In the genomic region with DNA sequence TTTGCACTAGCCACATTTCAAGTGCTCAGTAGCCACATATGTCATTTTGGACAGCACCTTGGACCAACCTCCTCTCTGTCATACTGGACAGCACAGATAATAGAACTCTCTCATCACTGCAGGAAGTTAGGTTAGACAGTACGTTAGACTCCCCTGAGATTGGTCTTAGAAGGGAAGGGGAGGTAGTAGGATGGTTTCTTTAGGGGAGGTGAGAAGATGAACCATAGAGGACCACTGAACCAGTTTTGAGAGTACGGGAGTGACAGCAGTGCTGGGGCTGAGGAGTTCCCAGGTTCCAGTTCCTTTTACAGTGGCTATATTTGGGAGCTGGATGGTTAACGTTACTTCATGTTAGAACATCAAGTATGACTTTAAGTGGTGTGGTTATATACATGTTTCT, we compare ENCODE assay signal across 12 cellular contexts. TPM values are rescaled to one million over a fixed set of nuclear protein-coding genes. Genes with fewer than 3 reads are reported as not detected.
DNase-seq lines count a peak whose midpoint lies in the region; ATAC-seq and TF ChIP-seq lines count a peak whose summit lies in the region.
"Had no signal": no experiment of that assay in that cellular context is flagged by ENCODE, and none has a peak within 500 bp of the region (broad histone marks: within the 10 kb centered on the region; RNA-seq: fewer than 3 reads in every experiment).

No MANE protein-coding gene starts in this region.

- DNase-seq in GM06990 (ENCODE audit: extremely low read depth, insufficient read length) (peak; percentile 35), activated B cell treated with CpG ODN at 0.5 μM for 24 hours (no peak), prostate gland (ENCODE audit: low spot score) (no peak), GM19238 (ENCODE audit: insufficient read length, low spot score) (no peak), mucosa of descending colon (no peak)
- DNase-seq: cortex of kidney, NCI-H82 had no signal

- H3K4me1 ChIP-seq in prostate gland (replicated peaks): peaks cover 2% of the 10 kb centered on the region
- peaks cover 3% of the 10 kb centered on the region for H3K4me1 ChIP-seq in mucosa of descending colon (ENCODE audit: low read depth)

- POLR2A ChIA-PET in activated B cell treated with CpG ODN at 0.5 μM for 24 hours (lab: Charles Lee): interaction anchor here (1.0 to 1.7 kb wide), 4 partner anchors 8 to 87 kb away, joined by 3 to 5 read pairs (median 4); a partner anchor contains a TSS

- no peak for TF ChIP-seq POLR2A in prostate gland (IDR thresholded peaks at IDR 0.05)

- H3K36me3 ChIP-seq in GM06990 (ENCODE audit: control insufficient read depth, insufficient read depth, low read length) (no peaks in the 10 kb centered on the region), prostate gland (no peaks in the 10 kb centered on the region), mucosa of descending colon (ENCODE audit: low read depth) (no peaks in the 10 kb centered on the region)

- intact Hi-C loops in activated B cell treated with CpG ODN at 0.5 μM for 24 hours (cut with micrococcal nuclease): no loop called here
- intact Hi-C loops in prostate gland (cut with DNase I): no loop called here
- intact Hi-C loops in mucosa of descending colon (cut with DNase I, micrococcal nuclease): no loop called here

- TF ChIP-seq CTCF in GM06990 (IDR thresholded peaks at IDR 0.05; ENCODE audit: insufficient read depth, low read length, poor library complexity, severe bottlenecking) (no peak), activated B cell treated with CpG ODN at 0.5 μM for 24 hours (IDR thresholded peaks at IDR 0.05) (no peak), prostate gland (IDR thresholded peaks at IDR 0.05) (no peak), mucosa of descending colon (IDR thresholded peaks at IDR 0.05) (no peak)

- no peaks in the 10 kb centered on the region for H3K36me3 Mint-ChIP-seq in activated B cell treated with CpG ODN at 0.5 μM for 24 hours (ENCODE audit: low read depth)
- H3K36me3 Mint-ChIP-seq: CD4-positive, CD25-positive, alpha-beta regulatory T cell had no signal

- ATAC-seq in GM19455 (IDR thresholded peaks at IDR 0.05; ENCODE audit: unreplicated experiment): peak; percentile 45
- ATAC-seq in HG03095 (IDR thresholded peaks at IDR 0.05; ENCODE audit: unreplicated experiment): peak; percentile 66
- peak; percentile 59 for ATAC-seq in activated B cell treated with CpG ODN at 0.5 μM for 24 hours (ENCODE audit: low read depth)
- ATAC-seq in HG03135 (IDR thresholded peaks at IDR 0.05; ENCODE audit: unreplicated experiment): no peak
- ATAC-seq in mucosa of descending colon: no peak

- no peak overlapping the region for H3K27ac ChIP-seq in prostate gland

- H3K9me3 ChIP-seq in prostate gland (no peaks in the 10 kb centered on the region), mucosa of descending colon (no peaks in the 10 kb centered on the region)

- peak overlapping the region; percentile 67 for H3K27ac Mint-ChIP-seq in activated B cell treated with CpG ODN at 0.5 μM for 24 hours
- H3K27ac Mint-ChIP-seq: activated T-helper 1 cell treated with anti-CD3 and anti-CD28 coated beads, Interleukin-12 subunit alpha, Interleukin-12 subunit beta, Interleukin-2, Interleukin-4 antibody, amounts not matched to agents 30 ng/mL and 10 ng/mL and 1 ng/mL, durations not matched to agents 14 hours and 24 hours and 36 hours had no signal

- H3K4me1 Mint-ChIP-seq in activated B cell treated with CpG ODN at 0.5 μM for 24 hours: peaks cover 80% of the 10 kb centered on the region

- H3K4me3 ChIP-seq in GM06990 (replicated peaks; ENCODE audit: low read depth, low read length): no peak overlapping the region; the same call in 1 of the 2 replicates
- H3K4me3 ChIP-seq in prostate gland: no peak overlapping the region
- no peak overlapping the region for H3K4me3 ChIP-seq in mucosa of descending colon

- no peaks in the 10 kb centered on the region for H3K27me3 Mint-ChIP-seq in activated B cell treated with CpG ODN at 0.5 μM for 24 hours
- H3K27me3 Mint-ChIP-seq: CD4-positive, CD25-positive, alpha-beta regulatory T cell had no signal

- peak overlapping the region; percentile 13 for H3K4me3 Mint-ChIP-seq in activated B cell treated with CpG ODN at 0.5 μM for 24 hours
- H3K4me3 Mint-ChIP-seq: activated T-helper 1 cell treated with anti-CD3 and anti-CD28 coated beads, Interleukin-12 subunit alpha, Interleukin-12 subunit beta, Interleukin-2, Interleukin-4 antibody, amounts not matched to agents 30 ng/mL and 10 ng/mL and 1 ng/mL, durations not matched to agents 14 hours and 24 hours and 36 hours had no signal

- no peaks in the 10 kb centered on the region for H3K27me3 ChIP-seq in GM06990 (replicated peaks; ENCODE audit: control insufficient read depth, insufficient read depth, low read length)
- H3K27me3 ChIP-seq in prostate gland (replicated peaks; ENCODE audit: insufficient read depth): no peaks in the 10 kb centered on the region

- CTCF ChIA-PET in activated B cell treated with CpG ODN at 0.5 μM for 24 hours (lab: Charles Lee): no interaction called here

- 58% methylated on average over 3 of the region's 3 CpGs for WGBS in prostate gland

- H3K9me3 Mint-ChIP-seq in activated B cell treated with CpG ODN at 0.5 μM for 24 hours: no peaks in the 10 kb centered on the region
- H3K9me3 Mint-ChIP-seq: activated T-helper 1 cell treated with anti-CD3 and anti-CD28 coated beads, Interleukin-12 subunit alpha, Interleukin-12 subunit beta, Interleukin-2, Interleukin-4 antibody, amounts not matched to agents 30 ng/mL and 10 ng/mL and 1 ng/mL, durations not matched to agents 14 hours and 24 hours and 36 hours; CD4-positive, CD25-positive, alpha-beta regulatory T cell had no signal

RNA-seq across cellular contexts. Expression of a gene that starts 7.8 kb away (rescaled TPM):
- total RNA-seq in activated B cell treated with CpG ODN at 0.5 μM for 24 hours (94.1 and 96.1 TPM in 2 replicates), prostate gland (100 to 1,000 TPM in 1 of 2 donors, 10 to 100 TPM in 1; 31.6 to 114 TPM), mucosa of descending colon (10 to 100 TPM; 33.3 to 57.6 (median 46.0) TPM)

RNA-seq across cellular contexts. Expression of a gene that starts 49.2 kb away (rescaled TPM):
- 78.6 and 84.2 TPM in 2 replicates for total RNA-seq in activated B cell treated with CpG ODN at 0.5 μM for 24 hours
- total RNA-seq in prostate gland: 10 to 100 TPM; 27.7 to 69.5 TPM
- total RNA-seq in mucosa of descending colon: 10 to 100 TPM; 25.1 to 67.2 (median 30.6) TPM

Comparison
In these comparisons a context has a peak if more than half of its experiments do, and no peak if none do; other contexts are left out.
1. ATAC-seq: peak in GM19455 (single experiment), HG03095 (single experiment) and activated B cell treated with CpG ODN at 0.5 μM for 24 hours (single experiment); none in HG03135 (single experiment) and mucosa of descending colon (single experiment).